In genomic region chrX:23494741-23495140, GRCh38 we compare ENCODE assay signal across 25 cellular contexts.
"Had no signal": no experiment of that assay in that cellular context is flagged by ENCODE, and none has a peak within 500 bp of the region (broad histone marks: within the 10 kb centered on the region; RNA-seq: fewer than 3 reads in every experiment).

No MANE protein-coding gene starts in this region.

- H3K9me2 ChIP-seq: SK-N-SH had no signal

- H3K27ac ChIP-seq: breast epithelium, VCaP had no signal

- ATAC-seq: activated CD4-positive, alpha-beta T cell treated with anti-CD3 and anti-CD28 coated beads for 36 hours; Panc1; Right ventricle myocardium inferior had no signal

- H3K9ac ChIP-seq: SK-N-SH had no signal

- DNase-seq: activated CD4-positive, alpha-beta memory T cell treated with anti-CD3 and anti-CD28 coated beads, Interleukin-2, amount 10 ng/mL, durations not matched to agents 7 days and 5 days; activated CD4-positive, alpha-beta T cell treated with anti-CD3 and anti-CD28 coated beads for 36 hours; activated CD4-positive, alpha-beta T cell treated with anti-CD3 and anti-CD28 coated beads, Interleukin-2, amount 50 U/mL, for 1 hour; activated CD4-positive, CD25-positive, alpha-beta regulatory T cell; activated gamma-delta T cell treated with Interleukin-2 at 50 U/mL for 16 hours; activated naive CD4-positive, alpha-beta T cell treated with anti-CD3 and anti-CD28 coated beads, Interleukin-2, amount 10 ng/mL, durations not matched to agents 7 days and 5 days; activated naive CD8-positive, alpha-beta T cell treated with anti-CD3 and anti-CD28 coated beads, Interleukin-2, amount 10 ng/mL, durations not matched to agents 7 days and 5 days; activated T-cell treated with anti-CD3 and anti-CD28 coated beads for 4 hours; activated T-cell treated with anti-CD3 and anti-CD28 coated beads, Interleukin-2, amount 50 U/mL, for 48 hours; aorta; caudate nucleus; NCI-H1092; NCI-H1417; NCI-H1930; NCI-H2171; NCI-H226; NCI-H526; NCI-H774; RPMI8226; SK-N-SH; T-helper 1 cell had no signal

- H3K4me3 ChIP-seq: breast epithelium had no signal

- H3K9me3 ChIP-seq: breast epithelium, SK-N-SH had no signal

- H3K36me3 ChIP-seq: breast epithelium had no signal

- H3K4me2 ChIP-seq: SK-N-SH had no signal

- H3K27me3 ChIP-seq: breast epithelium had no signal

- H3K4me1 ChIP-seq: breast epithelium had no signal
